ENCODE assay signal across 8 cellular contexts in genomic region chr17:81035389-81036127, GRCh38. TPM values are rescaled to one million over a fixed set of nuclear protein-coding genes. Genes with fewer than 3 reads are reported as not detected.
A peak's percentile ranks its signal among the peaks of the same experiment; 100 is the strongest.
DNase-seq lines count a peak whose midpoint lies in the region; ATAC-seq and TF ChIP-seq lines count a peak whose summit lies in the region.

No MANE protein-coding gene starts in this region.

- no peak for TF ChIP-seq CTCF in PC-9 (conservative IDR thresholded peaks at IDR 0.05)

- BruUV-seq in PC-9 (replicated peaks; lab: Mats Ljungman, UMichigan) = no TSS peak

- ATAC-seq in HG03045 (IDR thresholded peaks at IDR 0.05; ENCODE audit: unreplicated experiment) = no peak
- no peak for ATAC-seq in HG02759 (IDR thresholded peaks at IDR 0.05; ENCODE audit: unreplicated experiment)
- ATAC-seq in HG03159 (IDR thresholded peaks at IDR 0.05; ENCODE audit: unreplicated experiment) = no peak

- H3K27me3 ChIP-seq in PC-9 (ENCODE audit: insufficient read depth, low read depth) (no peaks in the 10 kb centered on the region), muscle layer of duodenum (ENCODE audit: low read depth, low read length) (no peaks in the 10 kb centered on the region)

- peak overlapping the region; percentile 93; the same call in 1 of the 2 replicates for H3K27ac ChIP-seq in PC-9
- H3K27ac ChIP-seq in muscle layer of duodenum (ENCODE audit: low read length) = peak overlapping the region; percentile 27

- peaks cover 46% of the 10 kb centered on the region for H3K79me2 ChIP-seq in PC-9 (ENCODE audit: low read depth)

- peaks cover 14% of the 10 kb centered on the region; the same call in 1 of the 2 replicates for H4K20me1 ChIP-seq in PC-9 (ENCODE audit: insufficient read depth)

- H2AFZ ChIP-seq in PC-9 = no peak overlapping the region

- peak overlapping the region; percentile 98 for H3K4me2 ChIP-seq in PC-9

- H3K4me3 ChIP-seq in PC-9 = peak overlapping the region; percentile 66
- H3K4me3 ChIP-seq in muscle layer of duodenum (ENCODE audit: low read depth in 1 of 2, low read length in 2 of 2) = peak overlapping the region; percentile 60 to 77

- POLR2A ChIA-PET in PC-9 (lab: Charles Lee; ENCODE audit: unreplicated experiment) = interaction anchor here (0.6 kb wide), 1 partner anchor 36 kb away, joined by 5 read pairs; no protein-coding TSS in a partner anchor

- no peaks in the 10 kb centered on the region for H3K36me3 ChIP-seq in PC-9 (ENCODE audit: low read depth)
- peaks cover 0 to 8% of the 10 kb centered on the region in 2 donors for H3K36me3 ChIP-seq in muscle layer of duodenum (ENCODE audit: control insufficient read depth in 1 of 2, insufficient read depth in 2 of 2, low read length in 2 of 2)

- H3K4me1 ChIP-seq in PC-9 (replicated peaks; ENCODE audit: insufficient read depth) (peaks cover 40% of the 10 kb centered on the region), muscle layer of duodenum (ENCODE audit: control insufficient read depth in 1 of 2, insufficient read depth in 2 of 2, low read length in 2 of 2) (peaks cover 14 to 68% of the 10 kb centered on the region in 2 donors)

- H3K9me3 ChIP-seq in PC-9 (ENCODE audit: insufficient read depth, low read depth) = no peaks in the 10 kb centered on the region
- no peaks in the 10 kb centered on the region for H3K9me3 ChIP-seq in muscle layer of duodenum (ENCODE audit: control insufficient read depth in 1 of 2, low read length in 2 of 2)

- peak; percentile 17 for DNase-seq in stimulated activated CD8-positive, alpha-beta memory T cell treated with anti-CD3 and anti-CD28 coated beads, Interleukin-12 subunit alpha, Interleukin-12 subunit beta, amount 100 ng/mL, for 4 hours (ENCODE audit: low read depth)
- no peak for DNase-seq in stimulated activated CD8-positive, alpha-beta memory T cell treated with anti-CD3 and anti-CD28 coated beads, Interleukin-4, amount 100 ng/mL, for 48 hours
- DNase-seq in PC-9 = peak in 1 of 2 experiments; percentile 33
- peak; percentile 78 for DNase-seq in ecto neural progenitor cell (ENCODE audit: low spot score)

- no peaks in the 10 kb centered on the region for H3K9me2 ChIP-seq in PC-9 (ENCODE audit: insufficient read depth)

- peaks cover 17% of the 10 kb centered on the region; the same call in 1 of the 2 replicates for H3F3A ChIP-seq in PC-9 (ENCODE audit: insufficient read depth, low read depth)

- intact Hi-C loops in PC-9 (cut with micrococcal nuclease; ENCODE audit: unreplicated experiment) = no loop called here

- CTCF ChIA-PET in PC-9 (lab: Charles Lee) = interaction anchor here (1.0 kb wide), 1 partner anchor 66 kb away, joined by 4 read pairs; no protein-coding TSS in a partner anchor

RNA-seq across cellular contexts. Expression of gene BAIAP2, which starts 0.6 kb away (rescaled TPM):
- 109 and 125 TPM in 2 replicates for total RNA-seq in PC-9 (2021)

RNA-seq across cellular contexts. Expression of gene CHMP6, which starts 43.9 kb away (rescaled TPM):
- 17.4 and 18.1 TPM in 2 replicates for total RNA-seq in PC-9 (2021)
